In genomic region chr10:110918633-110919348, GRCh38 we compare ENCODE assay signal across 8 cellular contexts. TPM values are rescaled to one million over a fixed set of nuclear protein-coding genes. Genes with fewer than 3 reads are reported as not detected.
DNase-seq lines count a peak whose midpoint lies in the region; ATAC-seq, FAIRE-seq and TF ChIP-seq lines count a peak whose summit lies in the region.

A gene with protein sequence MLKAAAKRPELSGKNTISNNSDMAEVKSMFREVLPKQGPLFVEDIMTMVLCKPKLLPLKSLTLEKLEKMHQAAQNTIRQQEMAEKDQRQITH (minus strand): TSS chr10:110919180. CDS start chr10:110918157, 1,023 bp downstream.

- FAIRE-seq in H1 (lab: Jason Lieb, UNC) = peak; percentile 85

- H3K14ac ChIP-seq in H1 (ENCODE audit: insufficient read length) = no peak within 1 kb of the TSS

- H3K9ac ChIP-seq in H1 (replicated peaks in 1 of 4; ENCODE audit: extremely low read depth in 1 of 4, low read depth in 3 of 4, low read length in 3 of 4) = peak within 1 kb of the TSS; percentile 81 to 91 (median 86)

- POLR2A ChIA-PET in activated B cell treated with CpG ODN at 0.5 μM for 24 hours (lab: Charles Lee) = interaction anchor here (0.6 to 2.9 kb wide), 41 partner anchors 8 to 1528 kb away, joined by 3 to 27 read pairs (median 4); partner anchors contain the start of genes PDCD4, SMNDC1, VTI1A and ZDHHC6
- POLR2A ChIA-PET in H1 (lab: Charles Lee; ENCODE audit: partially characterized antibody) = interaction anchor here (0.7 to 2.2 kb wide), 12 partner anchors 9 to 301 kb away, joined by 3 to 9 read pairs (median 3); partner anchors contain the start of genes PDCD4 and RBM20

- peak within 1 kb of the TSS; percentile 75; the same call in 1 of the 2 replicates for H2BK15ac ChIP-seq in H1 (ENCODE audit: low read length)

- H3K79me2 ChIP-seq in H1 (ENCODE audit: control insufficient read depth in 1 of 2, insufficient read depth in 2 of 2, low read length in 2 of 2) = peaks cover 4 to 48% of the 10 kb centered on the region in 2 experiments; a peak in 3 of 4 replicates

- peak within 1 kb of the TSS; percentile 82 to 88 for H3K4me2 ChIP-seq in H1 (ENCODE audit: insufficient read depth in 1 of 2, low read depth in 2 of 2, low read length in 2 of 2)

- H2AFZ ChIP-seq in H1 (ENCODE audit: low read length) = peak within 1 kb of the TSS; percentile 93

- H2BK20ac ChIP-seq in H1 (ENCODE audit: low read length) = no peak within 1 kb of the TSS

- H3K4me3 Mint-ChIP-seq in activated B cell treated with CpG ODN at 0.5 μM for 24 hours = peak within 1 kb of the TSS; percentile 99

- peak within 1 kb of the TSS; percentile 99 for H3K27ac Mint-ChIP-seq in activated B cell treated with CpG ODN at 0.5 μM for 24 hours

- TF ChIP-seq CTCF in activated B cell treated with CpG ODN at 0.5 μM for 24 hours (IDR thresholded peaks at IDR 0.05) (no peak), H1 (IDR thresholded peaks at IDR 0.05; ENCODE audit: control extremely low read depth in 1 of 3, insufficient read depth in 1 of 3, low read depth in 1 of 3, low read length in 3 of 3) (no peak)

- H3K9me3 Mint-ChIP-seq in activated B cell treated with CpG ODN at 0.5 μM for 24 hours = no peaks in the 10 kb centered on the region

- no peaks in the 10 kb centered on the region for H3K27me3 Mint-ChIP-seq in activated B cell treated with CpG ODN at 0.5 μM for 24 hours

- H4K91ac ChIP-seq in H1 (replicated peaks; ENCODE audit: insufficient read length, low read length) = peak within 1 kb of the TSS; percentile 86

- no peaks in the 10 kb centered on the region for H3K79me1 ChIP-seq in H1 (ENCODE audit: low read depth, low read length)

- CTCF ChIA-PET in activated B cell treated with CpG ODN at 0.5 μM for 24 hours (lab: Charles Lee) (interaction anchor here (1.0 to 1.5 kb wide), 2 partner anchors 26 to 115 kb away, joined by 3 to 5 read pairs; no protein-coding TSS in a partner anchor), H1 (lab: Charles Lee; ENCODE audit: partially characterized antibody) (interaction anchor here (0.8 to 2.7 kb wide), 4 partner anchors 115 to 317 kb away, joined by 3 to 6 read pairs (median 3); no protein-coding TSS in a partner anchor)

- TF ChIP-seq POLR2A in H1 (IDR thresholded peaks at IDR 0.05; ENCODE audit: control extremely low read depth in 1 of 2, low read depth in 2 of 2, low read length in 2 of 2) = peak in 1 of 2 experiments; percentile 71; a peak in 2 of 3 replicates

- H3K36me3 ChIP-seq in H1 (ENCODE audit: control insufficient read depth in 2 of 4, insufficient read depth in 4 of 4, low read length in 3 of 4) = no peaks in the 10 kb centered on the region

- H3K23ac ChIP-seq in H1 (ENCODE audit: insufficient read length) = no peak within 1 kb of the TSS

- ATAC-seq in GM18873 (IDR thresholded peaks at IDR 0.05; ENCODE audit: low FRiP score, unreplicated experiment) (peak; percentile 86), HG03095 (IDR thresholded peaks at IDR 0.05; ENCODE audit: unreplicated experiment) (peak; percentile 60), activated B cell treated with CpG ODN at 0.5 μM for 24 hours (ENCODE audit: low read depth) (peak; percentile 84)

- peak within 1 kb of the TSS; percentile 87; the same call in 1 of the 2 replicates for H4K8ac ChIP-seq in H1 (ENCODE audit: extremely low read depth, insufficient read depth, low read length)

- H2AK5ac ChIP-seq in H1 (ENCODE audit: low read depth, low read length) = no peak within 1 kb of the TSS

- H2BK5ac ChIP-seq in H1 (ENCODE audit: low read depth, low read length) = peak within 1 kb of the TSS; percentile 85

- no peaks in the 10 kb centered on the region for H3K27me3 ChIP-seq in H1 (replicated peaks in 1 of 4; ENCODE audit: control insufficient read depth in 3 of 4, extremely low read depth in 1 of 4, insufficient read depth in 3 of 4, low read length in 3 of 4)

- no peaks in the 10 kb centered on the region for H3K9me3 ChIP-seq in H1 (ENCODE audit: insufficient read depth in 2 of 2, low read depth in 1 of 2, low read length in 1 of 2)

- no peak within 1 kb of the TSS for H2BK120ac ChIP-seq in H1 (replicated peaks; ENCODE audit: low read depth, low read length)

- peak within 1 kb of the TSS; percentile 91 for H3K4ac ChIP-seq in H1 (replicated peaks; ENCODE audit: insufficient read length, low read depth, low read length)

- H2BK12ac ChIP-seq in H1 (ENCODE audit: low read depth, low read length) = peak within 1 kb of the TSS; percentile 52

- peaks cover 0 to 7% (median 4%) of the 10 kb centered on the region in 4 experiments; a peak in 5 of 7 replicates for H3K4me1 ChIP-seq in H1 (replicated peaks in 1 of 4; ENCODE audit: control insufficient read depth in 3 of 4, insufficient read depth in 4 of 4, low read length in 3 of 4)

- intact Hi-C loops in activated B cell treated with CpG ODN at 0.5 μM for 24 hours (cut with micrococcal nuclease) = loop anchor here (1.0 to 2.0 kb wide), 10 partner anchors 46 to 996 kb away; partner anchors contain the start of genes DUSP5, SMC3 and XPNPEP1

- H4K5ac ChIP-seq in H1 (ENCODE audit: insufficient read length, low read depth, low read length) = peak within 1 kb of the TSS; percentile 96

- peak within 1 kb of the TSS; percentile 89; the same call in 1 of the 2 replicates for H3K18ac ChIP-seq in H1 (ENCODE audit: extremely low read depth, low read length)

- peak within 1 kb of the TSS; percentile 85 to 100 (median 98) for H3K4me3 ChIP-seq in H1 (ENCODE audit: extremely low read depth in 1 of 4, insufficient read depth in 2 of 4, low read depth in 3 of 4, low read length in 4 of 4)

- peak within 1 kb of the TSS; percentile 33 for H3K56ac ChIP-seq in H1 (replicated peaks; ENCODE audit: insufficient read length, low read depth, low read length)

- H3K27ac ChIP-seq in H1 (ENCODE audit: low read depth, low read length) = peak within 1 kb of the TSS; percentile 91

- H3K4me1 Mint-ChIP-seq in activated B cell treated with CpG ODN at 0.5 μM for 24 hours = peaks cover 50% of the 10 kb centered on the region

- peaks cover 25% of the 10 kb centered on the region for H3K36me3 Mint-ChIP-seq in activated B cell treated with CpG ODN at 0.5 μM for 24 hours (ENCODE audit: low read depth)

- 2% methylated on average over 42 of the region's 42 CpGs; no CpG with 5 or more reads in 1 of the 2 experiments for WGBS in H1 (ENCODE audit: extremely low coverage in 1 of 2, insufficient coverage in 1 of 2, insufficient read length in 1 of 2, insufficient replicate concordance in 2 of 2, low coverage in 1 of 2, low lambda C conversion rate in 2 of 2, missing lambda C conversion rate in 1 of 2), 2 experiments

- H4K20me1 ChIP-seq in H1 (replicated peaks in 1 of 2; ENCODE audit: control insufficient read depth in 1 of 2, insufficient read depth in 2 of 2, low read length in 2 of 2) = no peaks in the 10 kb centered on the region

- 0 out of 3 replicates have a peak, but pooled peaks of 1 of the 2 experiments have one; percentile 11 for TF ChIP-seq EP300 in H1 (IDR thresholded peaks at IDR 0.05; ENCODE audit: borderline replicate concordance in 1 of 2, low read depth in 2 of 2, low read length in 2 of 2)

- peak; percentile 80 to 100 (median 93) for DNase-seq in C1 segment of cervical spinal cord (lab: John Stamatoyannopoulos, UW)
- DNase-seq in NCI-H2171 (lab: John Stamatoyannopoulos, UW) = peak; percentile 72
- DNase-seq in activated B cell treated with CpG ODN at 0.5 μM for 24 hours = peak; percentile 89
- peak; percentile 90 to 99 for DNase-seq in H1 (ENCODE audit: low read depth in 1 of 2, low spot score in 2 of 2)
- peak; percentile 100 for DNase-seq in medulla oblongata (ENCODE audit: extremely low spot score)
- peak; percentile 100 for DNase-seq in superior temporal gyrus (ENCODE audit: extremely low spot score)

- no peaks in the 10 kb centered on the region; the same call in 1 of the 2 replicates for H3K23me2 ChIP-seq in H1 (ENCODE audit: low read depth, low read length)

- no peak for TF ChIP-seq RAD21 in H1 (IDR thresholded peaks at IDR 0.05 in 1 of 2, conservative IDR thresholded peaks at IDR 0.05 in 1 of 2; ENCODE audit: low read depth in 2 of 2, low read length in 2 of 2)

TF ChIP-seq in H1, 55 proteins besides CTCF, POLR2A, EP300 and RAD21 (continues in another document):
- TF ChIP-seq, protein P1, sequence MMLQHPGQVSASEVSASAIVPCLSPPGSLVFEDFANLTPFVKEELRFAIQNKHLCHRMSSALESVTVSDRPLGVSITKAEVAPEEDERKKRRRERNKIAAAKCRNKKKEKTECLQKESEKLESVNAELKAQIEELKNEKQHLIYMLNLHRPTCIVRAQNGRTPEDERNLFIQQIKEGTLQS (IDR thresholded peaks at IDR 0.05; ENCODE audit: insufficient read depth, low read depth, low read length) = no peak
- peak; percentile 87 for TF ChIP-seq SAP30 (IDR thresholded peaks at IDR 0.05; ENCODE audit: insufficient read depth, insufficient replicate concordance, low read length)
- peak; percentile 84 for TF ChIP-seq ASH2L (IDR thresholded peaks at IDR 0.05; ENCODE audit: low read length)
- no peak for TF ChIP-seq BRCA1 (IDR thresholded peaks at IDR 0.05; ENCODE audit: low read depth, low read length)
- TF ChIP-seq, protein P2, sequence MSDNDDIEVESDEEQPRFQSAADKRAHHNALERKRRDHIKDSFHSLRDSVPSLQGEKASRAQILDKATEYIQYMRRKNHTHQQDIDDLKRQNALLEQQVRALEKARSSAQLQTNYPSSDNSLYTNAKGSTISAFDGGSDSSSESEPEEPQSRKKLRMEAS (IDR thresholded peaks at IDR 0.05) = no peak
- peak; percentile 61 to 89; a peak in 2 of 4 replicates for TF ChIP-seq SIN3A (conservative IDR thresholded peaks at IDR 0.05 in 1 of 2, IDR thresholded peaks at IDR 0.05 in 1 of 2; ENCODE audit: low read depth in 1 of 2, low read length in 2 of 2)
- TF ChIP-seq JUND (IDR thresholded peaks at IDR 0.05; ENCODE audit: low read length) = no peak
- TF ChIP-seq SIRT6 (IDR thresholded peaks at IDR 0.05; ENCODE audit: low read length) = no peak
- no peak for TF ChIP-seq TEAD4 (IDR thresholded peaks at IDR 0.05; ENCODE audit: low read depth, low read length)
- no peak for TF ChIP-seq RBBP5 (IDR thresholded peaks at IDR 0.05; ENCODE audit: borderline replicate concordance, low read depth, low read length)
- TF ChIP-seq CREB1 (IDR thresholded peaks at IDR 0.05) = peak; percentile 85
- TF ChIP-seq TAF7 (optimal IDR thresholded peaks at IDR 0.05; ENCODE audit: borderline replicate concordance, low read depth, low read length) = peak; percentile 83
- TF ChIP-seq KDM1A (IDR thresholded peaks at IDR 0.05; ENCODE audit: borderline replicate concordance, low read length) = no peak

RNA-seq across cellular contexts. Expression of the gene that starts here (rescaled TPM):
- total RNA-seq in activated B cell treated with CpG ODN at 0.5 μM for 24 hours = 28.4 and 29.0 TPM in 2 replicates
- total RNA-seq in H1 (2021; fragmentation: NEBNext Ultra II Directional; extraction: Animal tissue kit (Norgen Biotek cat#: 25700)) = 19.6 and 22.2 TPM in 2 replicates
- polyA plus RNA-seq in H1 (2011; rRNA removed) = 6.9 and 8.8 TPM in 2 replicates
- 13.4 TPM for polyA plus RNA-seq in H1 (2011; cell fraction: cytosol; rRNA removed)
- polyA plus RNA-seq in H1 (2011; cell fraction: nucleus; rRNA removed) = 9.5 TPM
- 14.7 to 37.7 TPM (median 15.4 TPM) in 4 replicates for polyA plus RNA-seq in H1 (2012, experiment 1 of 2)
- polyA plus RNA-seq in H1 (2012, experiment 2 of 2) = 4.3 TPM
- 21.8 TPM for polyA plus RNA-seq in H1 (2013, experiment 1 of 2)
- 21.4 TPM for polyA plus RNA-seq in H1 (2013, experiment 2 of 2)
- polyA minus RNA-seq in H1 (2011; rRNA and poly(A)+ RNA removed) = 11.1 and 13.5 TPM in 2 replicates
- polyA minus RNA-seq in H1 (2011; cell fraction: cytosol; rRNA and poly(A)+ RNA removed) = 5.6 TPM
- 30.2 TPM for polyA minus RNA-seq in H1 (2011; cell fraction: nucleus; rRNA and poly(A)+ RNA removed)

Comparison
In these comparisons a context has a peak if more than half of its experiments do, and no peak if none do; other contexts are left out.
1. Peak in every context shown above with its lines: DNase-seq, ATAC-seq, H3K4me3 ChIP-seq and H3K27ac ChIP-seq.